ENCODE assay signal across 25 cellular contexts in the genomic region with DNA sequence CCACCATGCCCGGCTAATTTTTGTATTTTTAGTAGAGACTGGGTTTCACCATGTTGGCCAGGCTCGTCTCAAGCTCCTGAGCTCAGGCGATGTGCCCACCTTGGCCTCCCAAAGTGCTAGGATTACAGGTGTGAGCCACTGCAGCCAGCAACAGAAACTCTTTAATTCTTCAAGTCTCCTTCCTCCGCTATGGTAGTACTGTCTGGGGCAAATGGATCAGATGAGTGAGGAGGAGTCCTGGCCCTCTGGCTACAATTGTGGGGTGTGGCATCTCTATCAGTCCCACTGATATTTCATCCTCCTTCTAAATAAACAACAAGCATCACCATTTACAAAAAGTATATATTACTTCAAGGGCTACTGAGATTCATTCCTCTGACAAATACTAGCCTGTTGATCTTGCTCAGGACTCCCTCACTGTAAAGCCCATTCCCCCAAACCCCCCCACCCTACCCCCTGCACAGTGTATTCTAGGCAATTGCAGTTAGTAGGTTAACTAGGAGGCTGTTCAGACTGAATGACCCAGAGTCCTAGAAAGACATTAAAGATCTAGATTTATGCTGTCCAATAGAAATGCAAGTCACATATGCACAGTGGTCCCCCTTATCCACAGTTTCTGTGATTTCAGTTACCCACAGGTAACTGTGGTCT.
"Had no signal": no experiment of that assay in that cellular context is flagged by ENCODE, and none has a peak within 500 bp of the region (broad histone marks: within the 10 kb centered on the region; RNA-seq: fewer than 3 reads in every experiment).

No MANE protein-coding gene starts in this region.

- H3K27ac Mint-ChIP-seq: activated CD8-positive, alpha-beta T cell treated with anti-CD3 and anti-CD28 coated beads, Interleukin-2, amount 10 ng/mL, durations not matched to agents 7 days and 5 days; activated naive CD4-positive, alpha-beta T cell treated with anti-CD3 and anti-CD28 coated beads, Interleukin-2, amount 50 U/mL, for 24 hours; activated naive CD8-positive, alpha-beta T cell treated with anti-CD3 and anti-CD28 coated beads, Interleukin-2, amount 50 U/mL, for 24 hours; brain; T-helper 17 cell; WTC11 had no signal

- H3K4me3 ChIP-seq: ascending aorta, cardiac muscle cell, colonic mucosa had no signal

- H3K27me3 ChIP-seq: ascending aorta, cardiac muscle cell, colonic mucosa had no signal

- DNase-seq: activated CD4-positive, alpha-beta T cell treated with anti-CD3 and anti-CD28 coated beads for 48 hours; activated CD4-positive, alpha-beta T cell treated with anti-CD3 and anti-CD28 coated beads, Interleukin-2, amount 50 U/mL, for 4 hours; activated CD4-positive, CD25-positive, alpha-beta regulatory T cell treated with anti-CD3 and anti-CD28 coated beads, Interleukin-2, amount 50 U/mL, for 72 hours; activated CD8-positive, alpha-beta memory T cell treated with anti-CD3 and anti-CD28 coated beads, Interleukin-2, amount 50 U/mL, for 48 hours; activated CD8-positive, alpha-beta T cell treated with anti-CD3 and anti-CD28 coated beads, Interleukin-2, amount 10 ng/mL, durations not matched to agents 7 days and 5 days; activated effector memory CD4-positive, alpha-beta T cell treated with Interleukin-2 at 50 U/mL for 16 hours; activated naive CD4-positive, alpha-beta T cell; activated naive CD8-positive, alpha-beta T cell treated with anti-CD3 and anti-CD28 coated beads, Interleukin-2, amount 50 U/mL, for 24 hours; activated T-cell treated with anti-CD3 and anti-CD28 coated beads, Interleukin-2, amount 50 U/mL, for 1 hour; amniotic stem cell; colonic mucosa; NCI-H1105 treated with DMSO at 0.1 percent for 48 hours; NCI-H1436 treated with DMSO at 0.1 percent for 48 hours; NCI-H187; NCI-H2081; NCI-H446; NCI-H524; SIG-M5; T-helper 17 cell; T-helper 9 cell had no signal

- ATAC-seq: activated CD8-positive, alpha-beta T cell treated with anti-CD3 and anti-CD28 coated beads, Interleukin-2, amount 10 ng/mL, durations not matched to agents 7 days and 5 days; activated naive CD8-positive, alpha-beta T cell treated with anti-CD3 and anti-CD28 coated beads, Interleukin-2, amount 50 U/mL, for 24 hours; T-helper 17 cell; WTC11 had no signal

- H3K4me1 Mint-ChIP-seq: activated naive CD4-positive, alpha-beta T cell treated with anti-CD3 and anti-CD28 coated beads, Interleukin-2, amount 50 U/mL, for 24 hours; activated naive CD8-positive, alpha-beta T cell treated with anti-CD3 and anti-CD28 coated beads, Interleukin-2, amount 50 U/mL, for 24 hours; T-helper 17 cell had no signal

- H3K4me3 Mint-ChIP-seq: activated CD8-positive, alpha-beta T cell treated with anti-CD3 and anti-CD28 coated beads, Interleukin-2, amount 10 ng/mL, durations not matched to agents 7 days and 5 days; activated naive CD4-positive, alpha-beta T cell treated with anti-CD3 and anti-CD28 coated beads, Interleukin-2, amount 50 U/mL, for 24 hours; activated naive CD8-positive, alpha-beta T cell treated with anti-CD3 and anti-CD28 coated beads, Interleukin-2, amount 50 U/mL, for 24 hours; brain; T-helper 17 cell; WTC11 had no signal

- H3K27ac ChIP-seq: ascending aorta, cardiac muscle cell, colonic mucosa had no signal

- H3K9me3 Mint-ChIP-seq: activated naive CD4-positive, alpha-beta T cell treated with anti-CD3 and anti-CD28 coated beads, Interleukin-2, amount 50 U/mL, for 24 hours; activated naive CD8-positive, alpha-beta T cell treated with anti-CD3 and anti-CD28 coated beads, Interleukin-2, amount 50 U/mL, for 24 hours; brain; WTC11 had no signal

- H3K4me1 ChIP-seq: colonic mucosa had no signal

- H3K9me3 ChIP-seq: ascending aorta, colonic mucosa had no signal

- H3K36me3 Mint-ChIP-seq: activated naive CD4-positive, alpha-beta T cell treated with anti-CD3 and anti-CD28 coated beads, Interleukin-2, amount 50 U/mL, for 24 hours; brain; WTC11 had no signal

- H3K36me3 ChIP-seq: ascending aorta, cardiac muscle cell, colonic mucosa had no signal
